ENCODE assay signal across 8 cellular contexts in genomic region chr22:30386608-30386959, GRCh38. TPM values are rescaled to one million over a fixed set of nuclear protein-coding genes. Genes with fewer than 3 reads are reported as not detected.
DNase-seq lines count a peak whose midpoint lies in the region; ATAC-seq and TF ChIP-seq lines count a peak whose summit lies in the region.

No MANE protein-coding gene starts in this region.

- H3K27ac ChIP-seq in AG04450 (ENCODE audit: low read depth, low read length) (peak overlapping the region; percentile 21), HUES64 (ENCODE audit: low read depth, low read length) (no peak overlapping the region), cingulate gyrus (ENCODE audit: low read depth, low read length) (peak overlapping the region; percentile 19)

- peak overlapping the region in 2 of 6 donors; percentile 73 to 93 for H3K27ac Mint-ChIP-seq in naive B cell

- H3K9me3 Mint-ChIP-seq in naive B cell, result no peaks in the 10 kb centered on the region

- H3K9me3 ChIP-seq in AG04450 (ENCODE audit: control insufficient read depth, insufficient read depth, low read length), result peaks cover 3% of the 10 kb centered on the region; the same call in 1 of the 2 replicates
- peaks cover 8% of the 10 kb centered on the region; the same call in 1 of the 2 replicates for H3K9me3 ChIP-seq in HUES64 (ENCODE audit: insufficient read depth, low read depth, low read length)

- WGBS in HUES64, result 22% methylated on average over 10 of the region's 10 CpGs

- CTCF ChIA-PET in AG04450 (lab: Charles Lee), result interaction anchor here (0.6 to 3.0 kb wide), 6 partner anchors 97 to 1009 kb away, joined by 3 to 23 read pairs (median 6); no protein-coding TSS in a partner anchor

- no peaks in the 10 kb centered on the region for H3K27me3 Mint-ChIP-seq in naive B cell

- POLR2A ChIA-PET in AG04450 (lab: Yijun Ruan, JAX), result no interaction called here

- H3K4me3 ChIP-seq in AG04450 (ENCODE audit: low read depth, low read length) (peak overlapping the region; percentile 72), HUES64 (ENCODE audit: low read length) (peak overlapping the region; percentile 75)

- H3K36me3 ChIP-seq in HUES64 (ENCODE audit: insufficient read depth, low read length), result peaks cover 15% of the 10 kb centered on the region; the same call in 1 of the 2 replicates

- H3K4me3 Mint-ChIP-seq in naive B cell, result peak overlapping the region; percentile 62 to 93 (median 86)

- H3K36me3 Mint-ChIP-seq in naive B cell, result no peaks in the 10 kb centered on the region

- H3K4me1 ChIP-seq in HUES64 (ENCODE audit: insufficient read depth, low read length), result peaks cover 11% of the 10 kb centered on the region; the same call in 1 of the 2 replicates

- TF ChIP-seq CTCF in AG04450 (IDR thresholded peaks at IDR 0.05; ENCODE audit: low read depth, low read length), result no peak

- ATAC-seq in naive B cell (ENCODE audit: low read depth in 2 of 2) (no peak), HG02981 (IDR thresholded peaks at IDR 0.05; ENCODE audit: unreplicated experiment) (no peak)

- H3K4me1 Mint-ChIP-seq in naive B cell, result peaks cover 22 to 26% (median 24%) of the 10 kb centered on the region in 3 donors

- DNase-seq in AG04450 (ENCODE audit: low read depth, low spot score) (no peak), naive B cell (no peak), Ammon's horn (ENCODE audit: low spot score) (no peak), NCI-H1436 (lab: John Stamatoyannopoulos, UW) (no peak), NCI-H345 (lab: John Stamatoyannopoulos, UW) (no peak)

- H3K9ac ChIP-seq in HUES64 (ENCODE audit: low read depth, low read length), result peak overlapping the region; percentile 68; the same call in 1 of the 2 replicates

- no peaks in the 10 kb centered on the region for H3K27me3 ChIP-seq in AG04450 (ENCODE audit: control insufficient read depth, insufficient read depth, low read length)
- H3K27me3 ChIP-seq in HUES64 (ENCODE audit: insufficient read depth, low read length), result no peaks in the 10 kb centered on the region

RNA-seq across cellular contexts. Expression of gene RNF215, which starts 0.6 kb away (rescaled TPM):
- polyA plus RNA-seq in AG04450 (2011; rRNA removed), result 11.4 and 12.1 TPM in 2 replicates
- polyA minus RNA-seq in AG04450 (2011; rRNA and poly(A)+ RNA removed), result 21.1 and 25.1 TPM in 2 replicates
- polyA plus RNA-seq in HUES64 (2013, experiment 1 of 2), result 7.4 TPM
- polyA plus RNA-seq in HUES64 (2013, experiment 2 of 2), result 12.8 TPM
- 1 to 10 TPM in 1 of 6 donors, under 1 TPM in 4, not detected in 1; 0.30 to 1.0 (median 0.95) TPM for polyA plus RNA-seq in naive B cell (ENCODE audit: low read depth in 6 of 6)

RNA-seq across cellular contexts. Expression of gene SEC14L2, which starts 10.2 kb away (rescaled TPM):
- polyA plus RNA-seq in AG04450 (2011; rRNA removed) (15.8 and 17.7 TPM in 2 replicates), naive B cell (ENCODE audit: low read depth in 6 of 6) (1 to 10 TPM in 3 of 6 donors, under 1 TPM in 3; 0.60 to 2.6 (median 1.0) TPM)
- polyA minus RNA-seq in AG04450 (2011; rRNA and poly(A)+ RNA removed), result 21.5 and 33.0 TPM in 2 replicates
- 2.0 TPM for polyA plus RNA-seq in HUES64 (2013, experiment 1 of 2)
- polyA plus RNA-seq in HUES64 (2013, experiment 2 of 2), result 2.0 TPM

RNA-seq across cellular contexts. Expression of gene CCDC157, which starts 29.8 kb away (rescaled TPM):
- polyA plus RNA-seq in AG04450 (2011; rRNA removed) (1.6 and 1.8 TPM in 2 replicates), naive B cell (ENCODE audit: low read depth in 6 of 6) (1 to 10 TPM in 3 of 6 donors, under 1 TPM in 2, not detected in 1; 0.47 to 2.6 (median 1.6) TPM)
- 0.83 and 1.8 TPM in 2 replicates for polyA minus RNA-seq in AG04450 (2011; rRNA and poly(A)+ RNA removed)
- polyA plus RNA-seq in HUES64 (2013, experiment 1 of 2), result 3.8 TPM
- 5.8 TPM for polyA plus RNA-seq in HUES64 (2013, experiment 2 of 2)

RNA-seq across cellular contexts. Expression of gene SF3A1, which starts 29.9 kb away (rescaled TPM):
- polyA plus RNA-seq in AG04450 (2011; rRNA removed) (53.1 and 82.7 TPM in 2 replicates), naive B cell (ENCODE audit: low read depth in 6 of 6) (100 to 1,000 TPM in 1 of 6 donors, 10 to 100 TPM in 5; 34.1 to 110 (median 80.3) TPM)
- 110 and 164 TPM in 2 replicates for polyA minus RNA-seq in AG04450 (2011; rRNA and poly(A)+ RNA removed)
- 108 TPM for polyA plus RNA-seq in HUES64 (2013, experiment 1 of 2)
- 140 TPM for polyA plus RNA-seq in HUES64 (2013, experiment 2 of 2)

RNA-seq across cellular contexts. Expression of gene MTFP1, which starts 39.0 kb away (rescaled TPM):
- 4.1 and 4.2 TPM in 2 replicates for polyA plus RNA-seq in AG04450 (2011; rRNA removed)
- polyA minus RNA-seq in AG04450 (2011; rRNA and poly(A)+ RNA removed), result 1.4 and 3.0 TPM in 2 replicates
- 46.7 TPM for polyA plus RNA-seq in HUES64 (2013, experiment 1 of 2)
- polyA plus RNA-seq in HUES64 (2013, experiment 2 of 2), result 49.5 TPM
- 10 to 100 TPM in 4 of 6 donors, 1 to 10 TPM in 2; 2.6 to 18.0 (median 13.2) TPM for polyA plus RNA-seq in naive B cell (ENCODE audit: low read depth in 6 of 6)
